ENCODE assay signal across 29 cellular contexts in the genomic region with DNA sequence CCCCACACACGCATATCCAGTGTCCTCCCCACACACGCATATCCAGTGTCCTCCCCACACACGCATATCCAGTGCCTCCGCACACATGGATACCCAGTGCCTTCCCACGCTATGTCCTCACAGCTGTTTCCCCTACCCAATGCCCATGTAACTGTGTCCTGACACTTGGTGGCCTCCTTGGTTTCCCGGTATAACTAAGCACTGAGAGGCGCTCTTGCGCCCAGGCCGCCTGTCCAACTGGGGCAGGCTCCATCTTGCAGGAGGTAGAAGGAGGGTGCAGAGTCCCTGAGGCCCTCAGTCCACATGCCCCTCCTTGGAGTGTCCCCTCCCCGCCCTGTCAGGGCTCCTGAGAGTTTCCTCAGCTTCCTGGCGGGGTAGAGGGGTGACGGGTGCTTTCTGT.
"Had no signal": no experiment of that assay in that cellular context is flagged by ENCODE, and none has a peak within 500 bp of the region (broad histone marks: within the 10 kb centered on the region; RNA-seq: fewer than 3 reads in every experiment).

No MANE protein-coding gene starts in this region.

- H3K4me3 ChIP-seq: adrenal gland, body of pancreas, colonic mucosa, dorsolateral prefrontal cortex had no signal

- H3K27me3 Mint-ChIP-seq: activated CD4-positive, alpha-beta T cell treated with anti-CD3 and anti-CD28 coated beads, Interleukin-2, amount 10 ng/mL, durations not matched to agents 7 days and 5 days; activated CD8-positive, alpha-beta T cell treated with anti-CD3 and anti-CD28 coated beads for 36 hours; activated naive CD4-positive, alpha-beta T cell treated with anti-CD3 and anti-CD28 coated beads, Interleukin-2, amount 50 U/mL, for 24 hours; activated naive CD8-positive, alpha-beta T cell treated with anti-CD3 and anti-CD28 coated beads for 36 hours; activated T-helper 17 cell treated with anti-CD3 and anti-CD28 coated beads, Interleukin-2, amount 50 U/mL, for 72 hours; T-helper 17 cell had no signal

- H3K9me3 ChIP-seq: adrenal gland, body of pancreas, colonic mucosa had no signal

- H3K27ac Mint-ChIP-seq: activated CD4-positive, alpha-beta T cell treated with anti-CD3 and anti-CD28 coated beads for 36 hours; activated CD8-positive, alpha-beta T cell treated with anti-CD3 and anti-CD28 coated beads for 36 hours; activated naive CD4-positive, alpha-beta T cell treated with anti-CD3 and anti-CD28 coated beads for 36 hours; activated naive CD4-positive, alpha-beta T cell treated with anti-CD3 and anti-CD28 coated beads, Interleukin-2, amount 50 U/mL, for 24 hours; activated naive CD8-positive, alpha-beta T cell treated with anti-CD3 and anti-CD28 coated beads for 36 hours; activated naive CD8-positive, alpha-beta T cell treated with anti-CD3 and anti-CD28 coated beads, Interleukin-2, amount 50 U/mL, for 24 hours; activated T-helper 17 cell treated with anti-CD3 and anti-CD28 coated beads, Interleukin-2, amount 50 U/mL, for 72 hours; endodermal cell; T-helper 2 cell treated with Interferon-gamma antibody and Interleukin-4, amounts not matched to agents 5 μg/mL and 100 μg/mL, for 36 hours had no signal

- H3K4me3 Mint-ChIP-seq: activated CD4-positive, alpha-beta T cell treated with anti-CD3 and anti-CD28 coated beads for 36 hours; activated CD4-positive, alpha-beta T cell treated with anti-CD3 and anti-CD28 coated beads, Interleukin-2, amount 10 ng/mL, durations not matched to agents 7 days and 5 days; activated CD8-positive, alpha-beta T cell treated with anti-CD3 and anti-CD28 coated beads for 36 hours; activated naive CD4-positive, alpha-beta T cell treated with anti-CD3 and anti-CD28 coated beads for 36 hours; activated naive CD8-positive, alpha-beta T cell treated with anti-CD3 and anti-CD28 coated beads for 36 hours; activated naive CD8-positive, alpha-beta T cell treated with anti-CD3 and anti-CD28 coated beads, Interleukin-2, amount 50 U/mL, for 24 hours; activated T-helper 17 cell treated with anti-CD3 and anti-CD28 coated beads, Interleukin-2, amount 50 U/mL, for 72 hours; endodermal cell; T-helper 17 cell; T-helper 2 cell treated with Interferon-gamma antibody and Interleukin-4, amounts not matched to agents 5 μg/mL and 100 μg/mL, for 36 hours had no signal

- H3K4me1 ChIP-seq: adrenal gland, body of pancreas, colonic mucosa had no signal

- H3K27ac ChIP-seq: adrenal gland, body of pancreas, colonic mucosa, dorsolateral prefrontal cortex had no signal

- H3K27me3 ChIP-seq: body of pancreas, colonic mucosa had no signal

- DNase-seq: activated CD4-positive, alpha-beta T cell treated with anti-CD3 and anti-CD28 coated beads for 36 hours; activated CD4-positive, alpha-beta T cell treated with anti-CD3 and anti-CD28 coated beads, Interleukin-2, amount 10 ng/mL, durations not matched to agents 7 days and 5 days; activated CD4-positive, alpha-beta T cell treated with anti-CD3 and anti-CD28 coated beads, Interleukin-2, amount 50 U/mL, for 48 hours; activated CD4-positive, CD25-positive, alpha-beta regulatory T cell; activated CD4-positive, CD25-positive, alpha-beta regulatory T cell treated with anti-CD3 and anti-CD28 coated beads, Interleukin-2, amount 50 U/mL, for 72 hours; activated CD8-positive, alpha-beta memory T cell treated with anti-CD3 and anti-CD28 coated beads for 24 hours; activated CD8-positive, alpha-beta T cell treated with anti-CD3 and anti-CD28 coated beads for 36 hours; activated effector memory CD4-positive, alpha-beta T cell treated with Interleukin-2 at 50 U/mL for 16 hours; activated gamma-delta T cell treated with Interleukin-2 at 50 U/mL for 16 hours; activated naive CD8-positive, alpha-beta T cell treated with anti-CD3 and anti-CD28 coated beads for 36 hours; activated naive CD8-positive, alpha-beta T cell treated with anti-CD3 and anti-CD28 coated beads, Interleukin-2, amount 50 U/mL, for 24 hours; activated T-cell treated with anti-CD3 and anti-CD28 coated beads, Interleukin-2, amount 50 U/mL, for 4 hours; adrenal gland; amygdala; body of pancreas; caudate nucleus; colonic mucosa; dorsolateral prefrontal cortex; effector memory CD4-positive, alpha-beta T cell; endodermal cell; foreskin fibroblast; head of caudate nucleus; T-helper 1 cell; T-helper 17 cell had no signal

- H3K36me3 Mint-ChIP-seq: activated naive CD4-positive, alpha-beta T cell treated with anti-CD3 and anti-CD28 coated beads, Interleukin-2, amount 50 U/mL, for 24 hours; activated naive CD8-positive, alpha-beta T cell treated with anti-CD3 and anti-CD28 coated beads for 36 hours had no signal

- H3K9me3 Mint-ChIP-seq: activated CD8-positive, alpha-beta T cell treated with anti-CD3 and anti-CD28 coated beads for 36 hours; activated naive CD4-positive, alpha-beta T cell treated with anti-CD3 and anti-CD28 coated beads, Interleukin-2, amount 50 U/mL, for 24 hours; activated naive CD8-positive, alpha-beta T cell treated with anti-CD3 and anti-CD28 coated beads for 36 hours; activated naive CD8-positive, alpha-beta T cell treated with anti-CD3 and anti-CD28 coated beads, Interleukin-2, amount 50 U/mL, for 24 hours; activated T-helper 17 cell treated with anti-CD3 and anti-CD28 coated beads, Interleukin-2, amount 50 U/mL, for 72 hours; T-helper 2 cell treated with Interferon-gamma antibody and Interleukin-4, amounts not matched to agents 5 μg/mL and 100 μg/mL, for 36 hours had no signal

- ATAC-seq: activated CD8-positive, alpha-beta T cell treated with anti-CD3 and anti-CD28 coated beads for 36 hours; activated naive CD8-positive, alpha-beta T cell treated with anti-CD3 and anti-CD28 coated beads, Interleukin-2, amount 50 U/mL, for 24 hours; activated T-cell treated with anti-CD3 and anti-CD28 coated beads, Interleukin-2, amount 50 U/mL, for 4 hours; body of pancreas; esophagus mucosa; T-helper 17 cell had no signal

- H3K36me3 ChIP-seq: adrenal gland, colonic mucosa had no signal
